15 cellular contexts compared by ENCODE assay signal in the genomic region with DNA sequence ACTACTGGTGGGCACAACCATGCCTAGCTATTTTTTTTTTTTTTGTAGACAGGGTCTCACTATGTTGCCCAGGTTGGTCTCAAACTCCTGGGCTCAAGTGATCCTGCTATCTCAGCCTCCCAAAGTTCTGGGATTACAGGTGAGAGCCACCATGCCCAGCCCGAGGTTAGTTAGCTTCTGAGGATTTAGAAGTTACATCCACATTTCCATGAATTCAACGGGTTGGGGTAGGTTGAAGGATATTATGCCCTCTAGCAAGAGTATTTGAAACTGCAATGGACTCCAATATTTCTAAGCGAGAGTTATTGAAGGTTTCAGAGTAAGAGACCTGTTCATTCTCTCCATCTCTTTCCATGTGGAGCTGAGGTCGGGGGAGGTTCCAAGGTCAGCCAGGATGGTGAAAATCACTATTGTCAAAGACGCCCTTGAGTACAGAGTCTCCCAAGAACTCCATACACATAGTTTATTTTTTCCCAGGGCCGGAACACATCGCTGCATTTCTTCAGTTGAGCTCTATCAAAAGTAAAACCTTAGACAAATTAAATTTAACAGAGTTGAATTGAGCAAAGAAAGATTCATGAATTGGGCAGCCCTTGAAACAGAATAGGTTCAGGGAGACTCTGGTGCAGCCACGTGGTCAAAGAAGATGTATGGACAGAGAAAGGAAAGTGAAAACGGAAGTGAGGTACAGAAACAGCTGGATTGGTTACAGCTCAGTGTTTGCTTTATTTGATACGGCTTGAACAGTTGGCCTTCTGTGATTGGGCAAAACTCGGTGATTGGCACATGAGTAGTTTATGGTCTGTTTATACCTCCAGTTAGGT. TPM values are rescaled to one million over a fixed set of nuclear protein-coding genes. Genes with fewer than 3 reads are reported as not detected.
DNase-seq lines count a peak whose midpoint lies in the region; ATAC-seq and TF ChIP-seq lines count a peak whose summit lies in the region.
"Had no signal": no experiment of that assay in that cellular context is flagged by ENCODE, and none has a peak within 500 bp of the region (broad histone marks: within the 10 kb centered on the region; RNA-seq: fewer than 3 reads in every experiment).

No MANE protein-coding gene starts in this region.

- H3K4me1 ChIP-seq in HEK293 (ENCODE audit: control insufficient read depth, insufficient read depth, low read length) (no peaks in the 10 kb centered on the region), PC-3 (ENCODE audit: insufficient read depth, low read length) (peaks cover 44% of the 10 kb centered on the region)

- H3K27me3 ChIP-seq in PC-3 (ENCODE audit: low read length), result no peaks in the 10 kb centered on the region
- H3K27me3 ChIP-seq: SJCRH30, upper lobe of left lung had no signal

- H3K79me2 ChIP-seq in PC-3 (ENCODE audit: low read length), result no peaks in the 10 kb centered on the region

- H3K4me3 ChIP-seq in HEK293 (ENCODE audit: low read depth, low read length) (no peak overlapping the region), PC-3 (ENCODE audit: low read length) (no peak overlapping the region), fibroblast of mammary gland (ENCODE audit: control insufficient read depth, low read depth, low read length) (no peak overlapping the region)
- H3K4me3 ChIP-seq: SJCRH30, upper lobe of left lung had no signal

- H3K36me3 ChIP-seq in HEK293 (ENCODE audit: control insufficient read depth in 2 of 2, insufficient read depth in 1 of 2, low read length in 2 of 2) (no peaks in the 10 kb centered on the region), PC-3 (ENCODE audit: low read depth, low read length) (no peaks in the 10 kb centered on the region)
- H3K36me3 ChIP-seq: SJCRH30, upper lobe of left lung had no signal

- intact Hi-C loops in PC-3 (cut with micrococcal nuclease), result no loop called here
- intact Hi-C loops in Right ventricle myocardium inferior (cut with DNase I), result no loop called here

- H3K9me3 ChIP-seq in HEK293 (ENCODE audit: control insufficient read depth, insufficient read depth, low read depth, low read length) (no peaks in the 10 kb centered on the region), PC-3 (ENCODE audit: low read length) (no peaks in the 10 kb centered on the region)
- H3K9me3 ChIP-seq: SJCRH30, upper lobe of left lung had no signal

- H3K27ac ChIP-seq in HEK293 (ENCODE audit: extremely low read depth, low read depth, low read length) (no peak overlapping the region), PC-3 (ENCODE audit: low read length) (peak overlapping the region; percentile 81)
- H3K27ac ChIP-seq: SJCRH30, upper lobe of left lung had no signal

- BruUV-seq in PC-3 (replicated peaks; lab: Mats Ljungman, UMichigan), result no TSS peak

- H3K9me2 ChIP-seq in PC-3 (replicated peaks; ENCODE audit: low read length), result no peaks in the 10 kb centered on the region

- POLR2A ChIA-PET in HEK293 (lab: Yijun Ruan, JAX), result interaction anchor here (1.3 kb wide), 1 partner anchor 19 kb away, joined by 5 read pairs; the partner anchor contains the start of gene ITPRIPL2
- POLR2A ChIA-PET in PC-3 (lab: Charles Lee; ENCODE audit: unreplicated experiment), result no interaction called here

- DNase-seq in CD1c-positive myeloid dendritic cell (ENCODE audit: extremely low spot score), result peak; percentile 34
- DNase-seq in PC-3, result peak; percentile 66
- DNase-seq in fibroblast of mammary gland (ENCODE audit: low read depth), result no peak
- no peak for DNase-seq in HuH-7 (ENCODE audit: low spot score)
- no peak for DNase-seq in 8988T
- no peak for DNase-seq in NCI-H1417 treated with DMSO at 0.1 percent for 48 hours (lab: John Stamatoyannopoulos, UW)
- no peak for DNase-seq in Right ventricle myocardium inferior (ENCODE audit: missing footprints)
- DNase-seq: activated CD8-positive, alpha-beta memory T cell treated with anti-CD3 and anti-CD28 coated beads, Interleukin-2, amount 50 U/mL, for 4 hours; central memory CD4-positive, alpha-beta T cell; DMS153; naive B cell; stimulated activated CD4-positive, alpha-beta T cell treated with anti-CD3 and anti-CD28 coated beads, Interleukin-2, amount 100 ng/mL, for 24 hours; upper lobe of left lung had no signal

- peak overlapping the region; percentile 56 for H3K9ac ChIP-seq in PC-3 (ENCODE audit: low read length)

- peak overlapping the region; percentile 39; the same call in 1 of the 2 replicates for H3K4me2 ChIP-seq in PC-3 (ENCODE audit: low read length)

- no peak overlapping the region for H2AFZ ChIP-seq in PC-3 (ENCODE audit: low read length)

- no peak for TF ChIP-seq CTCF in HEK293 (tag by site-specific recombination; IDR thresholded peaks at IDR 0.05)
- peak; percentile 24; the same call in 1 of the 2 replicates for TF ChIP-seq CTCF in PC-3 (conservative IDR thresholded peaks at IDR 0.05; ENCODE audit: low read depth, low read length)
- TF ChIP-seq CTCF in fibroblast of mammary gland (conservative IDR thresholded peaks at IDR 0.05; ENCODE audit: control insufficient read depth, insufficient read depth, low read depth, low read length), result peak; percentile 15

- H4K20me1 ChIP-seq in PC-3 (ENCODE audit: low read length), result no peaks in the 10 kb centered on the region

- peak; percentile 39 for ATAC-seq in PC-3
- no peak for ATAC-seq in Right ventricle myocardium inferior

- CTCF ChIA-PET in HEK293 (lab: Yijun Ruan, JAX) (interaction anchor here (0.6 to 2.5 kb wide), 13 partner anchors 8 to 294 kb away, joined by 3 to 17 read pairs (median 4); partner anchors contain the start of gene ITPRIPL2), PC-3 (lab: Charles Lee) (no interaction called here)

- no peaks in the 10 kb centered on the region for H3F3A ChIP-seq in PC-3 (ENCODE audit: low read length, unreplicated experiment)

TF ChIP-seq in HEK293, 187 proteins besides CTCF, POLR2A, EP300 and RAD21 (continues in another document):
- TF ChIP-seq ZNF792 (tag by site-specific recombination; IDR thresholded peaks at IDR 0.05) (no peak), MYNN (tag by site-specific recombination; IDR thresholded peaks at IDR 0.05; ENCODE audit: borderline replicate concordance) (no peak), KLF8 (tag by site-specific recombination; IDR thresholded peaks at IDR 0.05) (no peak), ZNF549 (tag by site-specific recombination; IDR thresholded peaks at IDR 0.05) (peak; percentile 95), ZSCAN16 (tag by site-specific recombination; IDR thresholded peaks at IDR 0.05) (no peak), PRDM6 (tag by site-specific recombination; IDR thresholded peaks at IDR 0.05) (no peak), ZNF2 (tag by site-specific recombination; IDR thresholded peaks at IDR 0.05) (no peak), ZNF148 (tag by site-specific recombination; IDR thresholded peaks at IDR 0.05; ENCODE audit: borderline replicate concordance) (no peak), ZNF16 (tag by site-specific recombination; IDR thresholded peaks at IDR 0.05; ENCODE audit: low read depth) (no peak), ZBTB7A (tag by site-specific recombination; IDR thresholded peaks at IDR 0.05; ENCODE audit: low read depth) (no peak), SETDB1 (IDR thresholded peaks at IDR 0.05; ENCODE audit: insufficient read length, low read length) (peak; percentile 12), ZNF292 (tag by site-specific recombination; IDR thresholded peaks at IDR 0.05; ENCODE audit: borderline replicate concordance, low read depth) (no peak), SP2 (tag by site-specific recombination; IDR thresholded peaks at IDR 0.05) (no peak), SP3 (tag by site-specific recombination; IDR thresholded peaks at IDR 0.05) (no peak), ZNF121 (tag by site-specific recombination; IDR thresholded peaks at IDR 0.05) (peak; percentile 72)
- TF ChIP-seq, protein P1, sequence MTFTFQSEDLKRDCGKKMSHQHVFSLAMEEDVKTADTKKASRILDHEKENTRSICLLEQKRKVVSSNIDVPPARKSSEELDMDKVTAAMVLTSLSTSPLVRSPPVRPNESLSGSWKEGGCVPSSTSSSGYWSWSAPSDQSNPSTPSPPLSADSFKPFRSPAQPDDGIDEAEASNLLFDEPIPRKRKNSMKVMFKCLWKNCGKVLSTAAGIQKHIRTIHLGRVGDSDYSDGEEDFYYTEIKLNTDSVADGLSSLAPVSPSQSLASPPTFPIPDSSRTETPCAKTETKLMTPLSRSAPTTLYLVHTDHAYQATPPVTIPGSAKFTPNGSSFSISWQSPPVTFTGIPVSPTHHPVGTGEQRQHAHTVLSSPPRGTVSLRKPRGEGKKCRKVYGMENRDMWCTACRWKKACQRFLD (tag by site-specific recombination; IDR thresholded peaks at IDR 0.05), result no peak

RNA-seq across cellular contexts. Expression of gene ITPRIPL2, which starts 19.0 kb away (rescaled TPM):
- total RNA-seq in PC-3 (2014; rRNA removed) (21.6 and 31.5 TPM in 2 replicates), Right ventricle myocardium inferior (15.3 TPM)

RNA-seq across cellular contexts. Expression of gene COQ7, which starts 27.3 kb away (rescaled TPM):
- total RNA-seq in PC-3 (2014; rRNA removed) (12.2 and 25.0 TPM in 2 replicates), Right ventricle myocardium inferior (40.4 TPM)

Comparison
In these comparisons a context has a peak if more than half of its experiments do, and no peak if none do; other contexts are left out.
1. DNase-seq: peak in CD1c-positive myeloid dendritic cell (single experiment) and PC-3 (single experiment); none in fibroblast of mammary gland (single experiment), HuH-7 (single experiment), 8988T (single experiment), NCI-H1417 treated with DMSO at 0.1 percent for 48 hours (single experiment) and Right ventricle myocardium inferior (single experiment).